In genomic region chr9:113928269-113928668, GRCh38 we compare ENCODE assay signal across 28 cellular contexts.
"Had no signal": no experiment of that assay in that cellular context is flagged by ENCODE, and none has a peak within 500 bp of the region (broad histone marks: within the 10 kb centered on the region; RNA-seq: fewer than 3 reads in every experiment).

No MANE protein-coding gene starts in this region.

- H3K27me3 ChIP-seq: body of pancreas, foreskin keratinocyte, gastrocnemius medialis, heart left ventricle had no signal

- H3K9me3 ChIP-seq: gastrocnemius medialis had no signal

- H3K4me3 ChIP-seq: body of pancreas, gastrocnemius medialis, heart left ventricle had no signal

- H3K27me3 Mint-ChIP-seq: activated naive CD4-positive, alpha-beta T cell treated with anti-CD3 and anti-CD28 coated beads, Interleukin-2, amount 10 ng/mL, durations not matched to agents 7 days and 5 days; activated T-cell treated with anti-CD3 and anti-CD28 coated beads, Interleukin-2, amount 50 U/mL, for 24 hours had no signal

- H3K27ac Mint-ChIP-seq: activated CD4-positive, alpha-beta memory T cell treated with anti-CD3 and anti-CD28 coated beads, Interleukin-2, amount 10 ng/mL, durations not matched to agents 7 days and 5 days; activated CD4-positive, alpha-beta T cell treated with anti-CD3 and anti-CD28 coated beads, Interleukin-2, amount 10 ng/mL, durations not matched to agents 7 days and 5 days; activated naive CD4-positive, alpha-beta T cell treated with anti-CD3 and anti-CD28 coated beads, Interleukin-2, amount 10 ng/mL, durations not matched to agents 7 days and 5 days; activated naive CD4-positive, alpha-beta T cell treated with anti-CD3 and anti-CD28 coated beads, Interleukin-2, amount 50 U/mL, for 72 hours; activated naive CD8-positive, alpha-beta T cell treated with anti-CD3 and anti-CD28 coated beads, Interleukin-2, amount 10 ng/mL, durations not matched to agents 7 days and 5 days; activated T-cell treated with anti-CD3 and anti-CD28 coated beads, Interleukin-2, amount 50 U/mL, for 24 hours; activated T-cell treated with anti-CD3 and anti-CD28 coated beads, Interleukin-2, amount 50 U/mL, for 72 hours had no signal

- H3K36me3 Mint-ChIP-seq: activated naive CD4-positive, alpha-beta T cell treated with anti-CD3 and anti-CD28 coated beads, Interleukin-2, amount 10 ng/mL, durations not matched to agents 7 days and 5 days; activated naive CD4-positive, alpha-beta T cell treated with anti-CD3 and anti-CD28 coated beads, Interleukin-2, amount 50 U/mL, for 72 hours; activated naive CD8-positive, alpha-beta T cell treated with anti-CD3 and anti-CD28 coated beads, Interleukin-2, amount 10 ng/mL, durations not matched to agents 7 days and 5 days had no signal

- H3K27ac ChIP-seq: foreskin keratinocyte, gastrocnemius medialis, heart left ventricle had no signal

- DNase-seq: activated CD4-positive, alpha-beta memory T cell treated with anti-CD3 and anti-CD28 coated beads, Interleukin-2, amount 10 ng/mL, durations not matched to agents 7 days and 5 days; activated CD4-positive, alpha-beta T cell treated with anti-CD3 and anti-CD28 coated beads for 1 hour; activated CD4-positive, alpha-beta T cell treated with anti-CD3 and anti-CD28 coated beads for 4 hours; activated CD4-positive, alpha-beta T cell treated with anti-CD3 and anti-CD28 coated beads, Interleukin-2, amount 10 ng/mL, durations not matched to agents 7 days and 5 days; activated CD4-positive, alpha-beta T cell treated with anti-CD3 and anti-CD28 coated beads, Interleukin-2, amount 50 U/mL, for 4 hours; activated CD8-positive, alpha-beta memory T cell treated with anti-CD3 and anti-CD28 coated beads, Interleukin-2, amount 50 U/mL, for 48 hours; activated gamma-delta T cell; activated naive CD4-positive, alpha-beta T cell; activated naive CD4-positive, alpha-beta T cell treated with anti-CD3 and anti-CD28 coated beads, Interleukin-2, amount 10 ng/mL, durations not matched to agents 7 days and 5 days; activated naive CD8-positive, alpha-beta T cell treated with anti-CD3 and anti-CD28 coated beads, Interleukin-2, amount 10 ng/mL, durations not matched to agents 7 days and 5 days; activated T-cell treated with anti-CD3 and anti-CD28 coated beads for 4 hours; activated T-cell treated with anti-CD3 and anti-CD28 coated beads, Interleukin-2, amount 50 U/mL, for 24 hours; activated T-cell treated with anti-CD3 and anti-CD28 coated beads, Interleukin-2, amount 50 U/mL, for 72 hours; amygdala; aorta; body of pancreas; caudate nucleus; cortex of kidney; effector CD8-positive, alpha-beta T cell; foreskin keratinocyte; gastrocnemius medialis; glutamatergic neuron; heart left ventricle; T-helper 2 cell had no signal

- ATAC-seq: activated naive CD4-positive, alpha-beta T cell treated with anti-CD3 and anti-CD28 coated beads, Interleukin-2, amount 50 U/mL, for 72 hours; activated T-cell treated with anti-CD3 and anti-CD28 coated beads, Interleukin-2, amount 50 U/mL, for 72 hours; body of pancreas; esophagus mucosa; foreskin keratinocyte; gastrocnemius medialis; heart left ventricle had no signal

- H3K36me3 ChIP-seq: gastrocnemius medialis, heart left ventricle had no signal

- FAIRE-seq: colon, endometrium had no signal

- H3K4me1 Mint-ChIP-seq: activated CD4-positive, alpha-beta memory T cell treated with anti-CD3 and anti-CD28 coated beads, Interleukin-2, amount 10 ng/mL, durations not matched to agents 7 days and 5 days; activated CD4-positive, alpha-beta T cell treated with anti-CD3 and anti-CD28 coated beads, Interleukin-2, amount 10 ng/mL, durations not matched to agents 7 days and 5 days; activated naive CD4-positive, alpha-beta T cell treated with anti-CD3 and anti-CD28 coated beads, Interleukin-2, amount 10 ng/mL, durations not matched to agents 7 days and 5 days; activated naive CD8-positive, alpha-beta T cell treated with anti-CD3 and anti-CD28 coated beads, Interleukin-2, amount 10 ng/mL, durations not matched to agents 7 days and 5 days had no signal

- H3K9me3 Mint-ChIP-seq: activated CD4-positive, alpha-beta memory T cell treated with anti-CD3 and anti-CD28 coated beads, Interleukin-2, amount 10 ng/mL, durations not matched to agents 7 days and 5 days; activated CD4-positive, alpha-beta T cell treated with anti-CD3 and anti-CD28 coated beads, Interleukin-2, amount 10 ng/mL, durations not matched to agents 7 days and 5 days; activated naive CD4-positive, alpha-beta T cell treated with anti-CD3 and anti-CD28 coated beads, Interleukin-2, amount 10 ng/mL, durations not matched to agents 7 days and 5 days had no signal

- H3K4me3 Mint-ChIP-seq: activated CD4-positive, alpha-beta memory T cell treated with anti-CD3 and anti-CD28 coated beads, Interleukin-2, amount 10 ng/mL, durations not matched to agents 7 days and 5 days; activated CD4-positive, alpha-beta T cell treated with anti-CD3 and anti-CD28 coated beads, Interleukin-2, amount 10 ng/mL, durations not matched to agents 7 days and 5 days; activated naive CD4-positive, alpha-beta T cell treated with anti-CD3 and anti-CD28 coated beads, Interleukin-2, amount 10 ng/mL, durations not matched to agents 7 days and 5 days; activated naive CD8-positive, alpha-beta T cell treated with anti-CD3 and anti-CD28 coated beads, Interleukin-2, amount 10 ng/mL, durations not matched to agents 7 days and 5 days; activated T-cell treated with anti-CD3 and anti-CD28 coated beads, Interleukin-2, amount 50 U/mL, for 24 hours; activated T-cell treated with anti-CD3 and anti-CD28 coated beads, Interleukin-2, amount 50 U/mL, for 72 hours had no signal
